21 cellular contexts compared by ENCODE assay signal in the genomic region with DNA sequence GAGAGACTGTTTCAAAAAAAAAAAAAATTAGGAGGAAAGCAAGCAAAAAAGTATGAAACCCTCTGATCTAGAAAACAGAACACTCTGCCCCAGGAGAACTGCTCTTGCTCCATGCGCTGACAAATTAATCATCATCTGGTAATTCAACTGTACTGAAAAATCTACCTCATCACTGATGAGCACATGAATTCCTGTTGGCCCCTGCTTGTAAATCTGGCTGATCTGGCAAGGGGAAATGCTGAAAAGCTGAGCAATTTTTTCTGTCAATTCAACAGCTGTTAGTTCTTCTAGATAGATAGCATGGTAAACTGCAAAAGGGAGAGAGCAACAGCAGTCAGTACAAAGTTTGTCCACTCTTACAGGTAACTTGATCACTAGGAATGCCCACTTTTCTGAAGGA.
"Had no signal": no experiment of that assay in that cellular context is flagged by ENCODE, and none has a peak within 500 bp of the region (broad histone marks: within the 10 kb centered on the region; RNA-seq: fewer than 3 reads in every experiment).

No MANE protein-coding gene starts in this region.

- DNase-seq: activated CD4-positive, alpha-beta T cell treated with anti-CD3 and anti-CD28 coated beads, Interleukin-2, amount 50 U/mL, for 48 hours; activated CD8-positive, alpha-beta memory T cell treated with anti-CD3 and anti-CD28 coated beads, Interleukin-2, amount 50 U/mL, for 48 hours; activated effector memory CD4-positive, alpha-beta T cell treated with Interleukin-2 at 50 U/mL for 16 hours; activated naive CD4-positive, alpha-beta T cell treated with anti-CD3 and anti-CD28 coated beads for 36 hours; activated T-cell treated with anti-CD3 and anti-CD28 coated beads, Interleukin-2, amount 50 U/mL, for 72 hours; aorta; gastrocnemius medialis; hippocampal formation; pancreas; psoas muscle; stimulated activated CD4-positive, alpha-beta T cell treated with anti-CD3 and anti-CD28 coated beads, Interleukin-12 subunit alpha, Interleukin-12 subunit beta, amount 100 ng/mL, for 4 hours; stimulated activated CD4-positive, alpha-beta T cell treated with anti-CD3 and anti-CD28 coated beads, Interleukin-4, amount 100 ng/mL, for 4 hours; T-helper 9 cell; transverse colon; uterus had no signal

- H3K27ac ChIP-seq: gastrocnemius medialis, neutrophil, pancreas, psoas muscle, right atrium auricular region, transverse colon, uterus had no signal

- ATAC-seq: activated T-cell treated with anti-CD3 and anti-CD28 coated beads, Interleukin-2, amount 50 U/mL, for 72 hours; gastrocnemius medialis; pancreas; psoas muscle; WTC11 had no signal

- H3K4me1 Mint-ChIP-seq: memory B cell, nephron, WTC11 had no signal

- H3K9me3 Mint-ChIP-seq: activated naive CD4-positive, alpha-beta T cell treated with anti-CD3 and anti-CD28 coated beads for 36 hours; activated T-cell treated with anti-CD3 and anti-CD28 coated beads, Interleukin-2, amount 50 U/mL, for 72 hours; memory B cell; nephron; stimulated activated naive CD8-positive, alpha-beta T cell treated with anti-CD3 and anti-CD28 coated beads, Interleukin-15, Interleukin-2, amounts not matched to agents 100 ng/mL and 50 ng/mL, for 24 hours; WTC11 had no signal

- H3K27me3 Mint-ChIP-seq: memory B cell; stimulated activated naive CD8-positive, alpha-beta T cell treated with anti-CD3 and anti-CD28 coated beads, Interleukin-15, Interleukin-2, amounts not matched to agents 100 ng/mL and 50 ng/mL, for 24 hours had no signal

- H3K36me3 ChIP-seq: uterus had no signal

- H3K4me1 ChIP-seq: gastrocnemius medialis, pancreas, psoas muscle, right atrium auricular region, transverse colon, uterus had no signal

- H3K27ac Mint-ChIP-seq: activated naive CD4-positive, alpha-beta T cell treated with anti-CD3 and anti-CD28 coated beads for 36 hours; nephron; stimulated activated naive CD8-positive, alpha-beta T cell treated with anti-CD3 and anti-CD28 coated beads, Interleukin-15, Interleukin-2, amounts not matched to agents 100 ng/mL and 50 ng/mL, for 24 hours; WTC11 had no signal

- H3K4me3 ChIP-seq: gastrocnemius medialis, pancreas, psoas muscle, right atrium auricular region, transverse colon, uterus had no signal

- H3K27me3 ChIP-seq: gastrocnemius medialis, neutrophil, pancreas, right atrium auricular region, transverse colon, uterus had no signal

- H3K9me3 ChIP-seq: gastrocnemius medialis, neutrophil, pancreas, psoas muscle, right atrium auricular region, transverse colon, uterus had no signal

- H3K4me3 Mint-ChIP-seq: activated naive CD4-positive, alpha-beta T cell treated with anti-CD3 and anti-CD28 coated beads for 36 hours; activated T-cell treated with anti-CD3 and anti-CD28 coated beads, Interleukin-2, amount 50 U/mL, for 72 hours; memory B cell; nephron; stimulated activated naive CD8-positive, alpha-beta T cell treated with anti-CD3 and anti-CD28 coated beads, Interleukin-15, Interleukin-2, amounts not matched to agents 100 ng/mL and 50 ng/mL, for 24 hours; WTC11 had no signal
